ENCODE assay signal across 12 cellular contexts in the genomic region with DNA sequence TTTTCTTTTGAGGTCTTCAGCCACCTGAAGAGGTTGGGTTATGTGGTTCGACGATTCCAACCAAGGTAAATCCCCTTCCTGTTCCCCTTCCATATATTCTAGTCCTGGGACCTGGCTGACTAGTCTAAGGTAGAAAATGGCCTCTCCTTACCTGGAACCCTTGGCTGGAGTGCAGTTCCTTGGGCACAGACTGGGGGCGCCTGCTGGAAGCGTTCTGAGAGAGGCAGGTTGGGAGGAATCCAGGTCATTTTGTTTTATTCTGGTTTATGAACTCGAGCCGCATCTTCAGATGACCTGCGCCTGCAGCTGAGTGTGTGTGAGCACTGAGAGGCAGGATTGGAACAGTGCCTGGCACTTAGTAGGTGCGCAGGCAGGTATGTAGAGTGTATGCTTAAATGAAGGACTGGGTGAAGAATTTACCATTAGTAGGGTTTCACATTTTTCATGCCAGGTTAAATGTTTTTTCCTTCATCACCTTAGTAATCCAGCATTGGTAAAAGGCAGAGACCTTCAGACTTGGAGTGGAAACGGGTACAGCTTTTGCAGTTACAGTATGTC. TPM values are rescaled to one million over a fixed set of nuclear protein-coding genes. Genes with fewer than 3 reads are reported as not detected.
DNase-seq lines count a peak whose midpoint lies in the region; ATAC-seq, FAIRE-seq and TF ChIP-seq lines count a peak whose summit lies in the region.
"Had no signal": no experiment of that assay in that cellular context is flagged by ENCODE, and none has a peak within 500 bp of the region (broad histone marks: within the 10 kb centered on the region; RNA-seq: fewer than 3 reads in every experiment).

No MANE protein-coding gene starts in this region.

- no peak for DNase-seq in activated CD8-positive, alpha-beta memory T cell treated with anti-CD3 and anti-CD28 coated beads, Interleukin-2, amount 10 ng/mL, durations not matched to agents 7 days and 5 days
- DNase-seq in activated CD8-positive, alpha-beta memory T cell treated with anti-CD3 and anti-CD28 coated beads for 24 hours = no peak
- peak; percentile 60 for DNase-seq in WTC11 (ENCODE audit: low spot score)
- DNase-seq in neural progenitor cell (ENCODE audit: low spot score) = no peak
- no peak for DNase-seq in NOMO-1 (lab: John Stamatoyannopoulos, UW; ENCODE audit: unreplicated experiment in 2 of 2)
- DNase-seq in GM12892 (ENCODE audit: insufficient read length) = no peak
- DNase-seq: cerebellar nuclear complex, gastrocnemius medialis, NCI-H1092, substantia nigra had no signal

- H3K4me2 ChIP-seq in neural progenitor cell = no peak overlapping the region

- TF ChIP-seq POLR2A in GM12892 (IDR thresholded peaks at IDR 0.05; ENCODE audit: low read depth, low read length) = no peak

- no peaks in the 10 kb centered on the region for H3K27me3 ChIP-seq in neural progenitor cell
- H3K27me3 ChIP-seq: gastrocnemius medialis had no signal

- no peak for TF ChIP-seq CTCF in WTC11 (IDR thresholded peaks at IDR 0.05)
- TF ChIP-seq CTCF in neural progenitor cell (IDR thresholded peaks at IDR 0.05) = peak; percentile 31

- ATAC-seq in activated CD8-positive, alpha-beta memory T cell treated with anti-CD3 and anti-CD28 coated beads, Interleukin-2, amount 10 ng/mL, durations not matched to agents 7 days and 5 days = no peak
- ATAC-seq in WTC11 = no peak
- ATAC-seq: gastrocnemius medialis had no signal

- H2AFZ ChIP-seq in neural progenitor cell (replicated peaks) = no peak overlapping the region

- CTCF ChIA-PET in activated CD8-positive, alpha-beta memory T cell treated with anti-CD3 and anti-CD28 coated beads, Interleukin-2, amount 10 ng/mL, durations not matched to agents 7 days and 5 days (lab: Charles Lee) = interaction anchor here (0.7 to 4.2 kb wide), 10 partner anchors 8 to 249 kb away, joined by 3 to 27 read pairs (median 5); a partner anchor contains a TSS
- CTCF ChIA-PET in WTC11 (lab: Charles Lee) = interaction anchor here (0.6 to 3.7 kb wide), 4 partner anchors 69 to 212 kb away, joined by 3 to 21 read pairs (median 4); no protein-coding TSS in a partner anchor

- POLR2A ChIA-PET in WTC11 (lab: Charles Lee) = no interaction called here

- no peak overlapping the region for H3K27ac ChIP-seq in neural progenitor cell
- H3K27ac ChIP-seq: gastrocnemius medialis had no signal

- no peaks in the 10 kb centered on the region for H3K27me3 Mint-ChIP-seq in activated CD8-positive, alpha-beta memory T cell treated with anti-CD3 and anti-CD28 coated beads, Interleukin-2, amount 10 ng/mL, durations not matched to agents 7 days and 5 days
- H3K27me3 Mint-ChIP-seq in WTC11 (ENCODE audit: low read depth) = no peaks in the 10 kb centered on the region
- H3K27me3 Mint-ChIP-seq in neural progenitor cell (ENCODE audit: insufficient read depth, low read depth) = peaks cover 8% of the 10 kb centered on the region
- H3K27me3 Mint-ChIP-seq: memory B cell had no signal

- peaks cover 9% of the 10 kb centered on the region for H3K79me2 ChIP-seq in neural progenitor cell (ENCODE audit: low read depth)

- H4K20me1 ChIP-seq in neural progenitor cell (ENCODE audit: low read depth) = peaks cover 30% of the 10 kb centered on the region

- H3K9me3 Mint-ChIP-seq in activated CD8-positive, alpha-beta memory T cell treated with anti-CD3 and anti-CD28 coated beads, Interleukin-2, amount 10 ng/mL, durations not matched to agents 7 days and 5 days (ENCODE audit: low read depth) = no peaks in the 10 kb centered on the region
- H3K9me3 Mint-ChIP-seq in WTC11 = no peaks in the 10 kb centered on the region
- no peaks in the 10 kb centered on the region for H3K9me3 Mint-ChIP-seq in neural progenitor cell
- H3K9me3 Mint-ChIP-seq: memory B cell had no signal

- H3K9me3 ChIP-seq in neural progenitor cell (ENCODE audit: low read depth) = no peaks in the 10 kb centered on the region
- H3K9me3 ChIP-seq: gastrocnemius medialis had no signal

- H3K27ac Mint-ChIP-seq in activated CD8-positive, alpha-beta memory T cell treated with anti-CD3 and anti-CD28 coated beads, Interleukin-2, amount 10 ng/mL, durations not matched to agents 7 days and 5 days = peak overlapping the region; percentile 87
- H3K27ac Mint-ChIP-seq in WTC11 (no peak overlapping the region), neural progenitor cell (no peak overlapping the region)

- no peaks in the 10 kb centered on the region for H3K36me3 ChIP-seq in neural progenitor cell

- H3F3A ChIP-seq in neural progenitor cell (ENCODE audit: low read depth) = peaks cover 12% of the 10 kb centered on the region

- H3K4me3 ChIP-seq in neural progenitor cell = no peak overlapping the region
- H3K4me3 ChIP-seq: gastrocnemius medialis had no signal

- no peak overlapping the region for H3K4me3 Mint-ChIP-seq in activated CD8-positive, alpha-beta memory T cell treated with anti-CD3 and anti-CD28 coated beads, Interleukin-2, amount 10 ng/mL, durations not matched to agents 7 days and 5 days
- H3K4me3 Mint-ChIP-seq in WTC11 (no peak overlapping the region), neural progenitor cell (no peak overlapping the region)
- H3K4me3 Mint-ChIP-seq: memory B cell had no signal

- peaks cover 24% of the 10 kb centered on the region for H3K4me1 Mint-ChIP-seq in activated CD8-positive, alpha-beta memory T cell treated with anti-CD3 and anti-CD28 coated beads, Interleukin-2, amount 10 ng/mL, durations not matched to agents 7 days and 5 days
- H3K4me1 Mint-ChIP-seq in WTC11 (peaks cover 13% of the 10 kb centered on the region), neural progenitor cell (peaks cover 15% of the 10 kb centered on the region)

- H3K4me1 ChIP-seq in neural progenitor cell = no peaks in the 10 kb centered on the region

- FAIRE-seq in GM12892 (lab: Jason Lieb, UNC) = no peak
- FAIRE-seq: small intestine had no signal

- H3K9ac ChIP-seq in neural progenitor cell = no peak overlapping the region

- peaks cover 24% of the 10 kb centered on the region for H3K36me3 Mint-ChIP-seq in activated CD8-positive, alpha-beta memory T cell treated with anti-CD3 and anti-CD28 coated beads, Interleukin-2, amount 10 ng/mL, durations not matched to agents 7 days and 5 days
- H3K36me3 Mint-ChIP-seq in WTC11 = peaks cover 31% of the 10 kb centered on the region
- H3K36me3 Mint-ChIP-seq in neural progenitor cell = peaks cover 21% of the 10 kb centered on the region

TF ChIP-seq in WTC11, 78 proteins besides CTCF, POLR2A, EP300 and RAD21:
- TF ChIP-seq, protein P1, sequence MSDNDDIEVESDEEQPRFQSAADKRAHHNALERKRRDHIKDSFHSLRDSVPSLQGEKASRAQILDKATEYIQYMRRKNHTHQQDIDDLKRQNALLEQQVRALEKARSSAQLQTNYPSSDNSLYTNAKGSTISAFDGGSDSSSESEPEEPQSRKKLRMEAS (CRISPR knock-in tag; IDR thresholded peaks at IDR 0.05) = no peak
- TF ChIP-seq ZNF138 (CRISPR knock-in tag; conservative IDR thresholded peaks at IDR 0.05) (no peak), JAZF1 (CRISPR knock-in tag; IDR thresholded peaks at IDR 0.05) (no peak)

RNA-seq across cellular contexts. Expression of a gene that starts 2.7 kb away (rescaled TPM):
- 10 to 100 TPM; 92.0 to 97.7 TPM for total RNA-seq in activated CD8-positive, alpha-beta memory T cell treated with anti-CD3 and anti-CD28 coated beads, Interleukin-2, amount 10 ng/mL, durations not matched to agents 7 days and 5 days
- total RNA-seq in WTC11 (2021) (47.8 to 53.4 TPM (median 51.5 TPM) in 3 replicates), neural progenitor cell (ENCODE audit: low replicate concordance) (20.5 and 47.8 TPM in 2 replicates)
- 24.2 TPM for polyA plus RNA-seq in GM12892 (2012; ENCODE audit: missing spikeins)

RNA-seq across cellular contexts. Expression of a gene that starts 3.7 kb away (rescaled TPM):
- 1 to 10 TPM; 2.3 to 4.5 TPM for total RNA-seq in activated CD8-positive, alpha-beta memory T cell treated with anti-CD3 and anti-CD28 coated beads, Interleukin-2, amount 10 ng/mL, durations not matched to agents 7 days and 5 days
- total RNA-seq in WTC11 (2021) (31.3 to 32.2 TPM (median 31.9 TPM) in 3 replicates), neural progenitor cell (ENCODE audit: low replicate concordance) (5.7 and 12.6 TPM in 2 replicates)
- polyA plus RNA-seq in GM12892 (2012; ENCODE audit: missing spikeins) = 0.23 TPM

RNA-seq across cellular contexts. Expression of a gene that starts 6.4 kb away (rescaled TPM):
- total RNA-seq in activated CD8-positive, alpha-beta memory T cell treated with anti-CD3 and anti-CD28 coated beads, Interleukin-2, amount 10 ng/mL, durations not matched to agents 7 days and 5 days = 10 to 100 TPM; 15.7 to 30.5 TPM
- total RNA-seq in WTC11 (2021) (94.3 to 103 TPM (median 97.0 TPM) in 3 replicates), neural progenitor cell (ENCODE audit: low replicate concordance) (16.6 and 60.2 TPM in 2 replicates)
- polyA plus RNA-seq in GM12892 (2012; ENCODE audit: missing spikeins) = 1.9 TPM
